Comparison of ENCODE assay signal across 1 cellular context in the genomic region with DNA sequence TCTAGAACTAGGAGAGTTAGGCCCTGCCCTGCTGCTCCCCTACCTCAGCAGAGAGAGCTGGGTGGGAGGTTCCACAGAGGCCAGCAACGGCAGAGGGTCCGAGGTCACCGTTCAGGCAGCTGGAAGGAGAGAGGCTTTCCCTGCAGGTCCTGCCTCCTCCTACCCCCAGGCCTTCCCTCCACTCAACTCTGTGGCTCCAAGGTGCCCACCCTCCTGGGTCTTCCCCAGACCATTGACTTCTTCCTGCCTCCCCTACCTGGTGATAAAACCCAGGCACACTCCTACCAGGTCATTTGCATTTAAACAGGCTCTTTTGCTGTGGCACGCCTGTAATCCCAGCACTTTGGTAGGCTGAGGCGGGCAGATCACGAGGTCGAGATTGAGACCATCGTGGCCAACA.
TF ChIP-seq lines count a peak whose summit lies in the region.

No MANE protein-coding gene starts in this region.

TF ChIP-seq in WTC11, 78 proteins besides CTCF, POLR2A, EP300 and RAD21 (continued from another document):
- no peak for TF ChIP-seq CREM (CRISPR knock-in tag; IDR thresholded peaks at IDR 0.05)
- TF ChIP-seq, protein P1, sequence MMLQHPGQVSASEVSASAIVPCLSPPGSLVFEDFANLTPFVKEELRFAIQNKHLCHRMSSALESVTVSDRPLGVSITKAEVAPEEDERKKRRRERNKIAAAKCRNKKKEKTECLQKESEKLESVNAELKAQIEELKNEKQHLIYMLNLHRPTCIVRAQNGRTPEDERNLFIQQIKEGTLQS (CRISPR knock-in tag; conservative IDR thresholded peaks at IDR 0.05), result no peak
- TF ChIP-seq, protein P2, sequence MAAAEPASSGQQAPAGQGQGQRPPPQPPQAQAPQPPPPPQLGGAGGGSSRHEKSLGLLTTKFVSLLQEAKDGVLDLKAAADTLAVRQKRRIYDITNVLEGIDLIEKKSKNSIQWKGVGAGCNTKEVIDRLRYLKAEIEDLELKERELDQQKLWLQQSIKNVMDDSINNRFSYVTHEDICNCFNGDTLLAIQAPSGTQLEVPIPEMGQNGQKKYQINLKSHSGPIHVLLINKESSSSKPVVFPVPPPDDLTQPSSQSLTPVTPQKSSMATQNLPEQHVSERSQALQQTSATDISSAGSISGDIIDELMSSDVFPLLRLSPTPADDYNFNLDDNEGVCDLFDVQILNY (CRISPR knock-in tag; IDR thresholded peaks at IDR 0.05), result no peak
